29 cellular contexts compared by ENCODE assay signal in genomic region chr9:131835132-131835910, GRCh38.
A peak's percentile ranks its signal among the peaks of the same experiment; 100 is the strongest.
DNase-seq lines count a peak whose midpoint lies in the region; ATAC-seq and TF ChIP-seq lines count a peak whose summit lies in the region.
"Had no signal": no experiment of that assay in that cellular context is flagged by ENCODE, and none has a peak within 500 bp of the region (broad histone marks: within the 10 kb centered on the region; RNA-seq: fewer than 3 reads in every experiment).

No MANE protein-coding gene starts in this region.

- peak overlapping the region; percentile 79 for H3K9ac ChIP-seq in BLaER1
- H3K9ac ChIP-seq: SK-N-SH had no signal

- no peak for ATAC-seq in foreskin keratinocyte
- ATAC-seq in activated T-cell treated with anti-CD3 and anti-CD28 coated beads, Interleukin-2, amount 50 U/mL, for 4 hours: no peak
- no peak for ATAC-seq in activated CD8-positive, alpha-beta memory T cell treated with anti-CD3 and anti-CD28 coated beads, Interleukin-2, amount 10 ng/mL, durations not matched to agents 7 days and 5 days
- ATAC-seq in HG03432 (IDR thresholded peaks at IDR 0.05; ENCODE audit: unreplicated experiment): no peak
- ATAC-seq: activated T-helper 17 cell treated with anti-CD3 and anti-CD28 coated beads, Interleukin-2, amount 50 U/mL, for 72 hours; K562; lower lobe of right lung; natural killer cell had no signal

- H3K27ac ChIP-seq in BLaER1: peak overlapping the region; percentile 93
- no peak overlapping the region for H3K27ac ChIP-seq in foreskin keratinocyte
- H3K27ac ChIP-seq: brain microvascular endothelial cell, lower lobe of right lung, ovary, RWPE1, tibial nerve had no signal

- DNase-seq in H7 (peak; percentile 66), fibroblast of peridontal ligament (ENCODE audit: extremely low read depth) (peak; percentile 21), occipital lobe (lab: John Stamatoyannopoulos, UW) (peak; percentile 30), foreskin keratinocyte (no peak)
- no peak for DNase-seq in activated T-cell treated with anti-CD3 and anti-CD28 coated beads, Interleukin-2, amount 50 U/mL, for 4 hours
- DNase-seq in activated CD8-positive, alpha-beta memory T cell treated with anti-CD3 and anti-CD28 coated beads, Interleukin-2, amount 10 ng/mL, durations not matched to agents 7 days and 5 days: no peak
- DNase-seq: ACHN; activated CD4-positive, alpha-beta memory T cell treated with anti-CD3 and anti-CD28 coated beads, Interleukin-2, amount 10 ng/mL, durations not matched to agents 7 days and 5 days; activated CD4-positive, CD25-positive, alpha-beta regulatory T cell treated with anti-CD3 and anti-CD28 coated beads, Interleukin-2, amount 50 U/mL, for 72 hours; activated CD8-positive, alpha-beta memory T cell treated with anti-CD3 and anti-CD28 coated beads, Interleukin-2, amount 50 U/mL, for 48 hours; activated naive CD4-positive, alpha-beta T cell treated with anti-CD3 and anti-CD28 coated beads, Interleukin-2, amount 10 ng/mL, durations not matched to agents 7 days and 5 days; brain microvascular endothelial cell; CD8-positive, alpha-beta memory T cell; lower lobe of right lung; natural killer cell; NCI-H1092; NCI-H1930; NCI-H510A treated with DMSO at 0.1 percent for 48 hours; retina; SK-N-SH; stimulated activated CD4-positive, alpha-beta T cell treated with anti-CD3 and anti-CD28 coated beads, Interleukin-4, amount 100 ng/mL, for 24 hours had no signal

- peaks cover 3% of the 10 kb centered on the region for H3K9me3 Mint-ChIP-seq in activated T-cell treated with anti-CD3 and anti-CD28 coated beads, Interleukin-2, amount 50 U/mL, for 4 hours
- peaks cover 3% of the 10 kb centered on the region for H3K9me3 Mint-ChIP-seq in activated CD8-positive, alpha-beta memory T cell treated with anti-CD3 and anti-CD28 coated beads, Interleukin-2, amount 10 ng/mL, durations not matched to agents 7 days and 5 days (ENCODE audit: low read depth)
- H3K9me3 Mint-ChIP-seq: activated T-helper 17 cell treated with anti-CD3 and anti-CD28 coated beads, Interleukin-2, amount 50 U/mL, for 72 hours; natural killer cell had no signal

- no peaks in the 10 kb centered on the region for H4K20me1 ChIP-seq in BLaER1

- H3K4me1 ChIP-seq in BLaER1 (peaks cover 85% of the 10 kb centered on the region), foreskin keratinocyte (no peaks in the 10 kb centered on the region)
- H3K4me1 ChIP-seq: lower lobe of right lung, tibial nerve had no signal

- H3K4me2 ChIP-seq in BLaER1: peak overlapping the region; percentile 95
- H3K4me2 ChIP-seq: SK-N-SH had no signal

- H3K27ac Mint-ChIP-seq in activated CD8-positive, alpha-beta memory T cell treated with anti-CD3 and anti-CD28 coated beads, Interleukin-2, amount 10 ng/mL, durations not matched to agents 7 days and 5 days: no peak overlapping the region
- H3K27ac Mint-ChIP-seq: activated CD4-positive, alpha-beta memory T cell treated with anti-CD3 and anti-CD28 coated beads, Interleukin-2, amount 10 ng/mL, durations not matched to agents 7 days and 5 days; activated naive CD4-positive, alpha-beta T cell treated with anti-CD3 and anti-CD28 coated beads, Interleukin-2, amount 10 ng/mL, durations not matched to agents 7 days and 5 days; activated T-helper 17 cell treated with anti-CD3 and anti-CD28 coated beads, Interleukin-2, amount 50 U/mL, for 72 hours; B cell; natural killer cell had no signal

- no peak for TF ChIP-seq CTCF in foreskin keratinocyte (conservative IDR thresholded peaks at IDR 0.05)

- peaks cover 9% of the 10 kb centered on the region for H3K4me1 Mint-ChIP-seq in activated T-cell treated with anti-CD3 and anti-CD28 coated beads, Interleukin-2, amount 50 U/mL, for 4 hours (ENCODE audit: low read depth)
- peaks cover 21% of the 10 kb centered on the region for H3K4me1 Mint-ChIP-seq in activated CD8-positive, alpha-beta memory T cell treated with anti-CD3 and anti-CD28 coated beads, Interleukin-2, amount 10 ng/mL, durations not matched to agents 7 days and 5 days
- H3K4me1 Mint-ChIP-seq: B cell had no signal

- peak overlapping the region; percentile 28 for H3K4me3 ChIP-seq in BLaER1
- H3K4me3 ChIP-seq in H7 (ENCODE audit: insufficient read depth, low read depth, low read length): no peak overlapping the region
- H3K4me3 ChIP-seq: K562, lower lobe of right lung, ovary, tibial nerve had no signal

- peaks cover 33% of the 10 kb centered on the region for H3K27me3 Mint-ChIP-seq in activated T-cell treated with anti-CD3 and anti-CD28 coated beads, Interleukin-2, amount 50 U/mL, for 4 hours (ENCODE audit: low read depth)
- peaks cover 8% of the 10 kb centered on the region for H3K27me3 Mint-ChIP-seq in activated CD8-positive, alpha-beta memory T cell treated with anti-CD3 and anti-CD28 coated beads, Interleukin-2, amount 10 ng/mL, durations not matched to agents 7 days and 5 days

- H3K4me3 Mint-ChIP-seq in activated T-cell treated with anti-CD3 and anti-CD28 coated beads, Interleukin-2, amount 50 U/mL, for 4 hours: no peak overlapping the region
- H3K4me3 Mint-ChIP-seq in activated CD8-positive, alpha-beta memory T cell treated with anti-CD3 and anti-CD28 coated beads, Interleukin-2, amount 10 ng/mL, durations not matched to agents 7 days and 5 days: no peak overlapping the region
- H3K4me3 Mint-ChIP-seq: activated CD4-positive, alpha-beta memory T cell treated with anti-CD3 and anti-CD28 coated beads, Interleukin-2, amount 10 ng/mL, durations not matched to agents 7 days and 5 days; activated naive CD4-positive, alpha-beta T cell treated with anti-CD3 and anti-CD28 coated beads, Interleukin-2, amount 10 ng/mL, durations not matched to agents 7 days and 5 days; activated T-helper 17 cell treated with anti-CD3 and anti-CD28 coated beads, Interleukin-2, amount 50 U/mL, for 72 hours; B cell; CD8-positive, alpha-beta memory T cell; natural killer cell had no signal

- no peaks in the 10 kb centered on the region for H3K36me3 Mint-ChIP-seq in activated T-cell treated with anti-CD3 and anti-CD28 coated beads, Interleukin-2, amount 50 U/mL, for 4 hours (ENCODE audit: insufficient read depth)
- H3K36me3 Mint-ChIP-seq in activated CD8-positive, alpha-beta memory T cell treated with anti-CD3 and anti-CD28 coated beads, Interleukin-2, amount 10 ng/mL, durations not matched to agents 7 days and 5 days: no peaks in the 10 kb centered on the region
- H3K36me3 Mint-ChIP-seq: activated naive CD4-positive, alpha-beta T cell treated with anti-CD3 and anti-CD28 coated beads, Interleukin-2, amount 10 ng/mL, durations not matched to agents 7 days and 5 days; CD8-positive, alpha-beta memory T cell; natural killer cell had no signal

- H3K27me3 ChIP-seq in BLaER1 (no peaks in the 10 kb centered on the region), H7 (ENCODE audit: control insufficient read depth, insufficient read depth, low read length) (no peaks in the 10 kb centered on the region), foreskin keratinocyte (peaks cover 51% of the 10 kb centered on the region)
- H3K27me3 ChIP-seq: brain microvascular endothelial cell, ovary had no signal

- peaks cover 11% of the 10 kb centered on the region for H3K9me3 ChIP-seq in BLaER1
- H3K9me3 ChIP-seq: ovary, SK-N-SH had no signal

- CTCF ChIA-PET in activated CD8-positive, alpha-beta memory T cell treated with anti-CD3 and anti-CD28 coated beads, Interleukin-2, amount 10 ng/mL, durations not matched to agents 7 days and 5 days (lab: Charles Lee): interaction anchor here (1.3 kb wide), 1 partner anchor 401 kb away, joined by 3 read pairs; no protein-coding TSS in a partner anchor

- H3K36me3 ChIP-seq in BLaER1: no peaks in the 10 kb centered on the region
- H3K36me3 ChIP-seq in H7 (replicated peaks; ENCODE audit: control insufficient read depth, insufficient read depth, low read length): no peaks in the 10 kb centered on the region
- H3K36me3 ChIP-seq: brain microvascular endothelial cell, lower lobe of right lung, ovary, tibial nerve had no signal

Comparison
In these comparisons a context has a peak if more than half of its experiments do, and no peak if none do; other contexts are left out.
1. DNase-seq: peak in H7 (single experiment), fibroblast of peridontal ligament (single experiment) and occipital lobe (single experiment); none in foreskin keratinocyte (0 of 2), activated T-cell treated with anti-CD3 and anti-CD28 coated beads, Interleukin-2, amount 50 U/mL, for 4 hours (single experiment) and activated CD8-positive, alpha-beta memory T cell treated with anti-CD3 and anti-CD28 coated beads, Interleukin-2, amount 10 ng/mL, durations not matched to agents 7 days and 5 days (single experiment).